12 cellular contexts compared by ENCODE assay signal in genomic region chr6:142856607-142856856, GRCh38.
DNase-seq lines count a peak whose midpoint lies in the region; ATAC-seq and TF ChIP-seq lines count a peak whose summit lies in the region.
"Had no signal": no experiment of that assay in that cellular context is flagged by ENCODE, and none has a peak within 500 bp of the region (broad histone marks: within the 10 kb centered on the region; RNA-seq: fewer than 3 reads in every experiment).

No MANE protein-coding gene starts in this region.

- H4K20me1 ChIP-seq in neural progenitor cell (ENCODE audit: low read depth), result no peaks in the 10 kb centered on the region

- H3K27ac ChIP-seq in CD8-positive, alpha-beta T cell (ENCODE audit: low read depth, low read length), result peak overlapping the region; percentile 70
- no peak overlapping the region for H3K27ac ChIP-seq in neural progenitor cell
- H3K27ac ChIP-seq: left lung had no signal

- peaks cover 89% of the 10 kb centered on the region for H3K4me1 ChIP-seq in CD8-positive, alpha-beta T cell (ENCODE audit: insufficient read depth, low read length)
- H3K4me1 ChIP-seq in neural progenitor cell, result peaks cover 14% of the 10 kb centered on the region

- H3K4me3 Mint-ChIP-seq in CD8-positive, alpha-beta T cell, result peak overlapping the region; percentile 78
- H3K4me3 Mint-ChIP-seq in activated T-helper 2 cell treated with anti-CD3 and anti-CD28 coated beads, Interferon-gamma antibody, Interleukin-2, Interleukin-4, amounts not matched to agents 10 μg/mL and 5 μg/mL and 100 μg/mL, durations not matched to agents 14 hours and 24 hours and 36 hours (ENCODE audit: low read depth), result peak overlapping the region; percentile 75
- no peak overlapping the region for H3K4me3 Mint-ChIP-seq in neural progenitor cell

- H3K9me3 ChIP-seq in CD8-positive, alpha-beta T cell (ENCODE audit: low read length), result no peaks in the 10 kb centered on the region
- no peaks in the 10 kb centered on the region for H3K9me3 ChIP-seq in neural progenitor cell (ENCODE audit: low read depth)
- H3K9me3 ChIP-seq: heart left ventricle, left lung had no signal

- peak overlapping the region; percentile 6 for H3K4me2 ChIP-seq in neural progenitor cell

- no peak for ATAC-seq in CD8-positive, alpha-beta T cell
- ATAC-seq in GM21737 (IDR thresholded peaks at IDR 0.05; ENCODE audit: unreplicated experiment), result peak; percentile 63
- ATAC-seq: heart left ventricle, left lung had no signal

- TF ChIP-seq CTCF in CD8-positive, alpha-beta T cell (IDR thresholded peaks at IDR 0.05), result no peak
- no peak for TF ChIP-seq CTCF in neural progenitor cell (IDR thresholded peaks at IDR 0.05)

- no peaks in the 10 kb centered on the region for H3K9me3 Mint-ChIP-seq in CD8-positive, alpha-beta T cell
- no peaks in the 10 kb centered on the region for H3K9me3 Mint-ChIP-seq in activated T-helper 2 cell treated with anti-CD3 and anti-CD28 coated beads, Interferon-gamma antibody, Interleukin-2, Interleukin-4, amounts not matched to agents 10 μg/mL and 5 μg/mL and 100 μg/mL, durations not matched to agents 14 hours and 24 hours and 36 hours
- peaks cover 5% of the 10 kb centered on the region for H3K9me3 Mint-ChIP-seq in neural progenitor cell

- H3K79me2 ChIP-seq in neural progenitor cell (ENCODE audit: low read depth), result no peaks in the 10 kb centered on the region

- intact Hi-C loops in CD8-positive, alpha-beta T cell (cut with DNase I, micrococcal nuclease), result loop anchor here (1.0 to 5.0 kb wide), 4 partner anchors 29 to 90 kb away; no protein-coding TSS in a partner anchor
- intact Hi-C loops in activated T-helper 2 cell treated with anti-CD3 and anti-CD28 coated beads, Interferon-gamma antibody, Interleukin-2, Interleukin-4, amounts not matched to agents 10 μg/mL and 5 μg/mL and 100 μg/mL, durations not matched to agents 14 hours and 24 hours and 36 hours (cut with micrococcal nuclease), result loop anchor here (1.0 to 10.0 kb wide), 7 partner anchors 12 to 688 kb away; no protein-coding TSS in a partner anchor

- H2AFZ ChIP-seq in neural progenitor cell (replicated peaks), result no peak overlapping the region

- H3K36me3 Mint-ChIP-seq in CD8-positive, alpha-beta T cell, result peaks cover 7% of the 10 kb centered on the region
- peaks cover 50% of the 10 kb centered on the region for H3K36me3 Mint-ChIP-seq in activated T-helper 2 cell treated with anti-CD3 and anti-CD28 coated beads, Interferon-gamma antibody, Interleukin-2, Interleukin-4, amounts not matched to agents 10 μg/mL and 5 μg/mL and 100 μg/mL, durations not matched to agents 14 hours and 24 hours and 36 hours (ENCODE audit: low read depth)
- H3K36me3 Mint-ChIP-seq in neural progenitor cell, result no peaks in the 10 kb centered on the region

- H3K9ac ChIP-seq in neural progenitor cell, result no peak overlapping the region

- no peaks in the 10 kb centered on the region for H3K27me3 Mint-ChIP-seq in CD8-positive, alpha-beta T cell (ENCODE audit: low read depth)
- H3K27me3 Mint-ChIP-seq in activated T-helper 2 cell treated with anti-CD3 and anti-CD28 coated beads, Interferon-gamma antibody, Interleukin-2, Interleukin-4, amounts not matched to agents 10 μg/mL and 5 μg/mL and 100 μg/mL, durations not matched to agents 14 hours and 24 hours and 36 hours (ENCODE audit: low read depth), result no peaks in the 10 kb centered on the region
- no peaks in the 10 kb centered on the region for H3K27me3 Mint-ChIP-seq in neural progenitor cell (ENCODE audit: insufficient read depth, low read depth)

- CTCF ChIA-PET in CD8-positive, alpha-beta T cell (lab: Charles Lee), result interaction anchor here (0.7 to 1.2 kb wide), 11 partner anchors 9 to 167 kb away, joined by 3 to 7 read pairs (median 3); no protein-coding TSS in a partner anchor

- peaks cover under 1% of the 10 kb centered on the region for H3F3A ChIP-seq in neural progenitor cell (ENCODE audit: low read depth)

- H3K4me3 ChIP-seq in CD8-positive, alpha-beta T cell (ENCODE audit: low read depth, low read length), result peak overlapping the region; percentile 48
- H3K4me3 ChIP-seq in neural progenitor cell, result no peak overlapping the region
- H3K4me3 ChIP-seq: left lung had no signal

- DNase-seq in CD8-positive, alpha-beta T cell, result peak in 1 of 7 experiments; percentile 48
- no peak for DNase-seq in activated T-helper 2 cell treated with anti-CD3 and anti-CD28 coated beads, Interferon-gamma antibody, Interleukin-2, Interleukin-4, amounts not matched to agents 10 μg/mL and 5 μg/mL and 100 μg/mL, durations not matched to agents 14 hours and 24 hours and 36 hours (ENCODE audit: low spot score)
- DNase-seq in neural progenitor cell (ENCODE audit: low spot score), result no peak
- no peak for DNase-seq in GOT3 (lab: John Stamatoyannopoulos, UW)
- no peak for DNase-seq in NCI-H526 treated with DMSO at 0.1 percent for 48 hours (lab: John Stamatoyannopoulos, UW)
- DNase-seq in NCI-H345 (lab: John Stamatoyannopoulos, UW), result no peak
- no peak for DNase-seq in T1000 (lab: John Stamatoyannopoulos, UW)
- DNase-seq: heart left ventricle, left lung, NCI-H1092, NCI-H510A treated with DMSO at 0.1 percent for 48 hours had no signal

- POLR2A ChIA-PET in CD8-positive, alpha-beta T cell (lab: Charles Lee), result interaction anchor here (0.6 to 7.2 kb wide), 13 partner anchors 10 to 92 kb away, joined by 3 to 49 read pairs (median 6); partner anchors contain the start of gene HIVEP2

- H3K4me1 Mint-ChIP-seq in CD8-positive, alpha-beta T cell (ENCODE audit: low read depth), result peaks cover 88% of the 10 kb centered on the region
- peaks cover 83% of the 10 kb centered on the region for H3K4me1 Mint-ChIP-seq in activated T-helper 2 cell treated with anti-CD3 and anti-CD28 coated beads, Interferon-gamma antibody, Interleukin-2, Interleukin-4, amounts not matched to agents 10 μg/mL and 5 μg/mL and 100 μg/mL, durations not matched to agents 14 hours and 24 hours and 36 hours (ENCODE audit: low read depth)
- H3K4me1 Mint-ChIP-seq in neural progenitor cell, result peaks cover 46% of the 10 kb centered on the region

- no peaks in the 10 kb centered on the region for H3K36me3 ChIP-seq in CD8-positive, alpha-beta T cell (ENCODE audit: insufficient read depth, low read length)
- no peaks in the 10 kb centered on the region for H3K36me3 ChIP-seq in neural progenitor cell
- H3K36me3 ChIP-seq: heart left ventricle, left lung had no signal

- H3K27me3 ChIP-seq in CD8-positive, alpha-beta T cell (ENCODE audit: insufficient read depth, low read length), result no peaks in the 10 kb centered on the region
- H3K27me3 ChIP-seq in neural progenitor cell, result no peaks in the 10 kb centered on the region
- H3K27me3 ChIP-seq: heart left ventricle, left lung had no signal

- peak overlapping the region; percentile 97 for H3K27ac Mint-ChIP-seq in CD8-positive, alpha-beta T cell
- H3K27ac Mint-ChIP-seq in activated T-helper 2 cell treated with anti-CD3 and anti-CD28 coated beads, Interferon-gamma antibody, Interleukin-2, Interleukin-4, amounts not matched to agents 10 μg/mL and 5 μg/mL and 100 μg/mL, durations not matched to agents 14 hours and 24 hours and 36 hours, result peak overlapping the region; percentile 93
- peak overlapping the region; percentile 61 for H3K27ac Mint-ChIP-seq in neural progenitor cell
